ENCODE assay signal across 22 cellular contexts in the genomic region with DNA sequence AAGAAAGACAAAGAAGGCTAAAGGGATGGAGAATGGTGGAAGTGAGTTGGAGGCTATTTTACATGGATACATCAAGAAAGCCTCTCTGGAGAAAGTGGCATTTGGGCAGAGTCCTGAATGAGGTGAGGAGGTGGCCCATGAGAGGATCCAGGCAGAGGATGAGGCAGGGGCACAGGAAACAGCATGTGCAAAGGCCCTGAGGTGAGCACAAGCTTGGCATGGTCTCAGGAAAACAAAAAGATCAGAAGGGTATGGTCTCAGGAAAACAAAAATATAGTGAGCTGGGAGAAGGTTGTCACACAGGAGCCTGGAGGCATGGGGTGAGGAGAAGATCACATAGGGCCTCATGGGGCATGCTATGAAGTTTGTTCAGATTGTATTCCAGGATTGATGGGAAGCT.
"Had no signal": no experiment of that assay in that cellular context is flagged by ENCODE, and none has a peak within 500 bp of the region (broad histone marks: within the 10 kb centered on the region; RNA-seq: fewer than 3 reads in every experiment).

No MANE protein-coding gene starts in this region.

- H3K27ac ChIP-seq: dorsolateral prefrontal cortex, neural progenitor cell, ovary, suprapubic skin, thyroid gland, upper lobe of left lung, uterus had no signal

- H3K36me3 ChIP-seq: neural progenitor cell, ovary, suprapubic skin, thyroid gland, upper lobe of left lung, uterus had no signal

- H3K27ac Mint-ChIP-seq: neural progenitor cell; stimulated activated effector memory CD8-positive, alpha-beta T cell treated with anti-CD3 and anti-CD28 coated beads, Interleukin-12 subunit alpha, Interleukin-12 subunit beta, amount 100 ng/mL, for 72 hours had no signal

- H3K9ac ChIP-seq: neural progenitor cell had no signal

- DNase-seq: cortex of kidney; dorsolateral prefrontal cortex; effector CD8-positive, alpha-beta T cell; foreskin melanocyte; head of caudate nucleus; hippocampal formation; left colon; left ventricle myocardium superior; mucosa of descending colon; naive thymus-derived CD8-positive, alpha-beta T cell; nucleus accumbens; ovary; right cardiac atrium; stimulated activated CD4-positive, alpha-beta T cell treated with anti-CD3 and anti-CD28 coated beads, Interleukin-4, amount 100 ng/mL, for 1 hour; stimulated activated CD8-positive, alpha-beta memory T cell treated with anti-CD3 and anti-CD28 coated beads, Interleukin-4, amount 100 ng/mL, for 48 hours; stimulated activated naive CD8-positive, alpha-beta T cell treated with anti-CD3 and anti-CD28 coated beads, Interleukin-15, Interleukin-2, amounts not matched to agents 100 U/mL and 50 U/mL, for 24 hours; thyroid gland; upper lobe of left lung; uterus had no signal

- H3K4me2 ChIP-seq: neural progenitor cell had no signal

- H3K9me3 ChIP-seq: mucosa of descending colon, ovary, suprapubic skin, thyroid gland, upper lobe of left lung, uterus had no signal

- ATAC-seq: left ventricle myocardium superior; naive thymus-derived CD8-positive, alpha-beta T cell; right cardiac atrium; stimulated activated effector memory CD8-positive, alpha-beta T cell treated with anti-CD3 and anti-CD28 coated beads, Interleukin-12 subunit alpha, Interleukin-12 subunit beta, amount 100 ng/mL, for 72 hours; stimulated activated naive CD8-positive, alpha-beta T cell treated with anti-CD3 and anti-CD28 coated beads, Interleukin-15, Interleukin-2, amounts not matched to agents 100 U/mL and 50 U/mL, for 24 hours had no signal

- H3K27me3 ChIP-seq: neural progenitor cell, ovary, suprapubic skin, thyroid gland, upper lobe of left lung, uterus had no signal

- H3K36me3 Mint-ChIP-seq: naive thymus-derived CD8-positive, alpha-beta T cell; neural progenitor cell had no signal

- H3K9me3 Mint-ChIP-seq: stimulated activated effector memory CD8-positive, alpha-beta T cell treated with anti-CD3 and anti-CD28 coated beads, Interleukin-12 subunit alpha, Interleukin-12 subunit beta, amount 100 ng/mL, for 72 hours had no signal

- H3K4me3 ChIP-seq: dorsolateral prefrontal cortex, mucosa of descending colon, neural progenitor cell, ovary, suprapubic skin, thyroid gland, upper lobe of left lung, uterus had no signal

- H3K4me3 Mint-ChIP-seq: naive thymus-derived CD8-positive, alpha-beta T cell; neural progenitor cell; stimulated activated effector memory CD8-positive, alpha-beta T cell treated with anti-CD3 and anti-CD28 coated beads, Interleukin-12 subunit alpha, Interleukin-12 subunit beta, amount 100 ng/mL, for 72 hours had no signal

- H2AFZ ChIP-seq: neural progenitor cell had no signal

- H3K4me1 ChIP-seq: neural progenitor cell, suprapubic skin, uterus had no signal
